In genomic region chr4:140260227-140260626, GRCh38 we compare ENCODE assay signal across 15 cellular contexts.
DNase-seq lines count a peak whose midpoint lies in the region; ATAC-seq, FAIRE-seq and TF ChIP-seq lines count a peak whose summit lies in the region.
"Had no signal": no experiment of that assay in that cellular context is flagged by ENCODE, and none has a peak within 500 bp of the region (broad histone marks: within the 10 kb centered on the region; RNA-seq: fewer than 3 reads in every experiment).

No MANE protein-coding gene starts in this region.

- DNase-seq in BJ (ENCODE audit: low read depth) (peak; percentile 35), MV-4-11 (lab: John Stamatoyannopoulos, UW) (peak; percentile 47), bronchial epithelial cell (ENCODE audit: low read depth) (peak; percentile 94), kidney glomerular epithelial cell (lab: John Stamatoyannopoulos, UW) (peak; percentile 62), NCI-H2171 (lab: John Stamatoyannopoulos, UW) (no peak), posterior vena cava (ENCODE audit: low spot score) (no peak)
- DNase-seq in activated CD8-positive, alpha-beta memory T cell treated with anti-CD3 and anti-CD28 coated beads, Interleukin-2, amount 10 ng/mL, durations not matched to agents 7 days and 5 days: no peak
- DNase-seq: activated CD4-positive, alpha-beta T cell treated with anti-CD3 and anti-CD28 coated beads, Interleukin-2, amount 50 U/mL, for 1 hour; CD4-positive, alpha-beta T cell; esophagus squamous epithelium; kidney; NCI-H2227 treated with DMSO at 0.1 percent for 48 hours had no signal

- no peak overlapping the region for H3K4me3 Mint-ChIP-seq in activated CD8-positive, alpha-beta memory T cell treated with anti-CD3 and anti-CD28 coated beads, Interleukin-2, amount 10 ng/mL, durations not matched to agents 7 days and 5 days
- H3K4me3 Mint-ChIP-seq: CD4-positive, alpha-beta T cell; T-helper 1 cell treated with Interleukin-12 subunit alpha and Interleukin-12 subunit beta and Interleukin-4 antibody, amounts not matched to agents 30 μg/mL and 1 μg/mL, for 36 hours had no signal

- H3K9me3 Mint-ChIP-seq in activated CD8-positive, alpha-beta memory T cell treated with anti-CD3 and anti-CD28 coated beads, Interleukin-2, amount 10 ng/mL, durations not matched to agents 7 days and 5 days (ENCODE audit: low read depth): no peaks in the 10 kb centered on the region
- H3K9me3 Mint-ChIP-seq: CD4-positive, alpha-beta T cell; T-helper 1 cell treated with Interleukin-12 subunit alpha and Interleukin-12 subunit beta and Interleukin-4 antibody, amounts not matched to agents 30 μg/mL and 1 μg/mL, for 36 hours had no signal

- peaks cover 27% of the 10 kb centered on the region for H3K27me3 Mint-ChIP-seq in activated CD8-positive, alpha-beta memory T cell treated with anti-CD3 and anti-CD28 coated beads, Interleukin-2, amount 10 ng/mL, durations not matched to agents 7 days and 5 days
- H3K27me3 Mint-ChIP-seq: CD4-positive, alpha-beta T cell had no signal

- peaks cover 17% of the 10 kb centered on the region for H3K4me1 Mint-ChIP-seq in activated CD8-positive, alpha-beta memory T cell treated with anti-CD3 and anti-CD28 coated beads, Interleukin-2, amount 10 ng/mL, durations not matched to agents 7 days and 5 days

- intact Hi-C loops in posterior vena cava (cut with DNase I): loop anchor here in 1 of 2 donors (5.0 kb wide), 1 partner anchor 47 kb away; no protein-coding TSS in a partner anchor

- no peak overlapping the region for H3K27ac Mint-ChIP-seq in activated CD8-positive, alpha-beta memory T cell treated with anti-CD3 and anti-CD28 coated beads, Interleukin-2, amount 10 ng/mL, durations not matched to agents 7 days and 5 days
- H3K27ac Mint-ChIP-seq: CD4-positive, alpha-beta T cell; T-helper 1 cell treated with Interleukin-12 subunit alpha and Interleukin-12 subunit beta and Interleukin-4 antibody, amounts not matched to agents 30 μg/mL and 1 μg/mL, for 36 hours had no signal

- TF ChIP-seq CTCF in BJ (IDR thresholded peaks at IDR 0.05; ENCODE audit: insufficient read depth, low read depth, low read length) (no peak), bronchial epithelial cell (IDR thresholded peaks at IDR 0.05; ENCODE audit: insufficient read depth, low read length, severe bottlenecking) (no peak)

- no peak for TF ChIP-seq POLR2A in GM18505 (IDR thresholded peaks at IDR 0.05; ENCODE audit: borderline replicate concordance, extremely low read depth, insufficient read depth, insufficient read length)

- POLR2A ChIA-PET in BJ (lab: Charles Lee): no interaction called here

- no peaks in the 10 kb centered on the region for H3K36me3 Mint-ChIP-seq in activated CD8-positive, alpha-beta memory T cell treated with anti-CD3 and anti-CD28 coated beads, Interleukin-2, amount 10 ng/mL, durations not matched to agents 7 days and 5 days

- ATAC-seq in GM18505 (IDR thresholded peaks at IDR 0.05; ENCODE audit: unreplicated experiment): no peak
- ATAC-seq in activated CD8-positive, alpha-beta memory T cell treated with anti-CD3 and anti-CD28 coated beads, Interleukin-2, amount 10 ng/mL, durations not matched to agents 7 days and 5 days: no peak

- FAIRE-seq in bronchial epithelial cell (lab: Jason Lieb, UNC): no peak
- FAIRE-seq: kidney had no signal

- H3K27me3 ChIP-seq in BJ (ENCODE audit: control insufficient read depth, insufficient read depth, low read length) (no peaks in the 10 kb centered on the region), bronchial epithelial cell (ENCODE audit: control insufficient read depth, insufficient read depth, low read length) (no peaks in the 10 kb centered on the region)
- H3K27me3 ChIP-seq: cardiac muscle cell, esophagus squamous epithelium had no signal

- no peak overlapping the region for H3K4me3 ChIP-seq in BJ (ENCODE audit: low read depth, low read length)
- no peak overlapping the region for H3K4me3 ChIP-seq in bronchial epithelial cell (ENCODE audit: low read depth, low read length)
- H3K4me3 ChIP-seq: cardiac muscle cell, esophagus squamous epithelium had no signal

- CTCF ChIA-PET in BJ (lab: Yijun Ruan, JAX): interaction anchor here (0.7 to 1.7 kb wide), 3 partner anchors 8 to 103 kb away, joined by 3 to 5 read pairs (median 4); no protein-coding TSS in a partner anchor
- CTCF ChIA-PET in activated CD8-positive, alpha-beta memory T cell treated with anti-CD3 and anti-CD28 coated beads, Interleukin-2, amount 10 ng/mL, durations not matched to agents 7 days and 5 days (lab: Charles Lee): interaction anchor here (0.6 to 1.2 kb wide), 2 partner anchors 8 to 153 kb away, joined by 3 read pairs; no protein-coding TSS in a partner anchor

- H3K36me3 ChIP-seq in BJ (ENCODE audit: control insufficient read depth, insufficient read depth, low read length) (no peaks in the 10 kb centered on the region), bronchial epithelial cell (ENCODE audit: control insufficient read depth, insufficient read depth, low read length) (no peaks in the 10 kb centered on the region)
- H3K36me3 ChIP-seq: cardiac muscle cell, esophagus squamous epithelium had no signal

Comparison
In these comparisons a context has a peak if more than half of its experiments do, and no peak if none do; other contexts are left out.
1. DNase-seq: peak in BJ (single experiment), MV-4-11 (single experiment), bronchial epithelial cell (single experiment) and kidney glomerular epithelial cell (single experiment); none in NCI-H2171 (single experiment), posterior vena cava (single experiment) and activated CD8-positive, alpha-beta memory T cell treated with anti-CD3 and anti-CD28 coated beads, Interleukin-2, amount 10 ng/mL, durations not matched to agents 7 days and 5 days (single experiment).